21 cellular contexts compared by ENCODE assay signal in the genomic region with DNA sequence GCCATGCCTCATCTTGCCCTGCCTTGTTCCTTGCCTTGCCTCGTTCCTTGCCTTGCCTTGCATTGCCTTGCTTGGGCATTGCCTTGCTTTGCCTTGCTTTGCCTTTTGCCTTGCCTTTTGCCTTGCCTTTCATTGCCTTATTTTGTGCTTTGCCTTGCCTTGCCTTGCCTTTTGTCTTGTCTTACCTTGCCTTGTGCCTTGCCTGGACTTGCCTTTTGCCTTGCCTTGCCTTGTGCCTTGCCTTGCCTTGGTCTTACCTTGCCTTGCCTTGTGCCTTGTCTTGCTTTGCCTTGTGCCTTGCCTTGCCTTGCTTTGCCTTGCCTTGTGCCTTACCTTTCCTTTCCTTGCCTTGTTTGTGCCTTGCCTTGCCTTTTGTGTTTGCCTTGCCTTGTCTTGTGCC.
DNase-seq lines count a peak whose midpoint lies in the region; ATAC-seq, FAIRE-seq and TF ChIP-seq lines count a peak whose summit lies in the region.
"Had no signal": no experiment of that assay in that cellular context is flagged by ENCODE, and none has a peak within 500 bp of the region (broad histone marks: within the 10 kb centered on the region; RNA-seq: fewer than 3 reads in every experiment).

No MANE protein-coding gene starts in this region.

- peak overlapping the region; percentile 97 for H4K8ac ChIP-seq in H9 (replicated peaks; ENCODE audit: insufficient read length, low read depth, low read length)

- H3K79me1 ChIP-seq in H9 (ENCODE audit: insufficient read depth, low read depth, low read length, poor library complexity, severe bottlenecking), result no peaks in the 10 kb centered on the region

- no peaks in the 10 kb centered on the region; the same call in 1 of the 2 replicates for H3K27me3 ChIP-seq in H9 (ENCODE audit: insufficient read depth, low read length)
- no peaks in the 10 kb centered on the region for H3K27me3 ChIP-seq in stomach
- H3K27me3 ChIP-seq in aorta (ENCODE audit: control insufficient read depth in 1 of 2, insufficient read depth in 2 of 2, low read length in 1 of 2), result no peaks in the 10 kb centered on the region

- H2BK20ac ChIP-seq in H9 (ENCODE audit: low read depth, low read length, poor library complexity, severe bottlenecking), result no peak overlapping the region

- H3K4me1 Mint-ChIP-seq in H9, result no peaks in the 10 kb centered on the region
- H3K4me1 Mint-ChIP-seq: CD4-positive, CD25-positive, alpha-beta regulatory T cell had no signal

- H3K9me3 ChIP-seq in H9 (ENCODE audit: control insufficient read depth, low read depth, low read length) (peaks cover 25% of the 10 kb centered on the region), stomach (no peaks in the 10 kb centered on the region), aorta (ENCODE audit: control insufficient read depth, low read length) (peaks cover 57% of the 10 kb centered on the region)
- H3K9me3 ChIP-seq: A549, Caco-2, HAP-1 had no signal

- no peak overlapping the region for H2BK120ac ChIP-seq in H9 (ENCODE audit: low read depth, low read length, poor library complexity, severe bottlenecking)

- H3K4me3 Mint-ChIP-seq in H9, result no peak overlapping the region
- H3K4me3 Mint-ChIP-seq: CD4-positive, CD25-positive, alpha-beta regulatory T cell; CD8-positive, alpha-beta T cell had no signal

- peak; percentile 93 for FAIRE-seq in HTR-8/SVneo (lab: Jason Lieb, UNC)
- FAIRE-seq: A549, G401.6, GM12892, GM19239 had no signal

- intact Hi-C loops in stomach (cut with DNase I; ENCODE audit: low total_unique reads) (no loop called here), aorta (cut with DNase I) (no loop called here)

- TF ChIP-seq CTCF in H9 (conservative IDR thresholded peaks at IDR 0.05) (no peak), epithelial cell of esophagus (IDR thresholded peaks at IDR 0.05; ENCODE audit: insufficient read depth, low read depth, low read length, missing control alignments) (no peak), stomach (IDR thresholded peaks at IDR 0.05) (no peak)

- no peaks in the 10 kb centered on the region for H3K36me3 Mint-ChIP-seq in H9 (ENCODE audit: insufficient read depth in 1 of 3, low read depth in 3 of 3)
- H3K36me3 Mint-ChIP-seq: CD4-positive, CD25-positive, alpha-beta regulatory T cell; CD8-positive, alpha-beta T cell had no signal

- H3K9ac ChIP-seq in H9 (ENCODE audit: extremely low read depth, insufficient read length, low read length), result no peak overlapping the region
- H3K9ac ChIP-seq: GM23248 had no signal

- no peaks in the 10 kb centered on the region for H3K79me2 ChIP-seq in H9 (ENCODE audit: insufficient read depth, low read length)

- no peak overlapping the region for H3K4me2 ChIP-seq in H9 (ENCODE audit: insufficient read depth, insufficient read length, low read length)
- H3K4me2 ChIP-seq: A549 had no signal

- H3K36me3 ChIP-seq in stomach (no peaks in the 10 kb centered on the region), aorta (ENCODE audit: control insufficient read depth in 1 of 2, insufficient read depth in 2 of 2, low read length in 1 of 2) (no peaks in the 10 kb centered on the region)
- H3K36me3 ChIP-seq: HAP-1 had no signal

- TF ChIP-seq EP300 in stomach (IDR thresholded peaks at IDR 0.05), result no peak

- H2BK12ac ChIP-seq in H9 (ENCODE audit: insufficient read length, low read depth, low read length), result no peak overlapping the region

- peak overlapping the region; percentile 7 for H2BK5ac ChIP-seq in H9 (ENCODE audit: insufficient read length, low read length)

- no peaks in the 10 kb centered on the region for H3K27me3 Mint-ChIP-seq in H9 (ENCODE audit: low read depth)
- H3K27me3 Mint-ChIP-seq: CD4-positive, CD25-positive, alpha-beta regulatory T cell had no signal

- peak overlapping the region; percentile 45 for H3K23ac ChIP-seq in H9 (ENCODE audit: insufficient read length, low read depth, low read length)

- H3K27ac ChIP-seq in H9 (ENCODE audit: insufficient read length, low read depth, low read length) (no peak overlapping the region), stomach (no peak overlapping the region), aorta (ENCODE audit: low read depth in 1 of 2, low read length in 2 of 2) (no peak overlapping the region)
- H3K27ac ChIP-seq: A549, C4-2B, GM23248 had no signal

- no peak overlapping the region for H2BK15ac ChIP-seq in H9 (ENCODE audit: low read depth, low read length)

- H4K20me1 ChIP-seq in H9 (ENCODE audit: control insufficient read depth, insufficient read depth, insufficient read length), result peaks cover 4% of the 10 kb centered on the region

- no peak overlapping the region for H3K18ac ChIP-seq in H9 (ENCODE audit: insufficient read length, low read depth, low read length)

- H3K56ac ChIP-seq in H9 (ENCODE audit: insufficient read length, low read depth, low read length), result peak overlapping the region; percentile 29

- no peak overlapping the region for H3K4me3 ChIP-seq in epithelial cell of esophagus (ENCODE audit: low read length)
- no peak overlapping the region for H3K4me3 ChIP-seq in stomach
- no peak overlapping the region for H3K4me3 ChIP-seq in aorta (ENCODE audit: low read length in 2 of 2)
- H3K4me3 ChIP-seq: A549, GM23248, HAP-1 had no signal

- H3K23me2 ChIP-seq in H9 (ENCODE audit: insufficient read length, low read depth, low read length, poor library complexity, severe bottlenecking), result no peaks in the 10 kb centered on the region

- H3K27ac Mint-ChIP-seq in H9, result no peak overlapping the region
- H3K27ac Mint-ChIP-seq: CD4-positive, CD25-positive, alpha-beta regulatory T cell; CD8-positive, alpha-beta T cell had no signal

- no peak overlapping the region for H3T11ph ChIP-seq in H9 (ENCODE audit: low read length)

- no peak overlapping the region for H2AK5ac ChIP-seq in H9 (ENCODE audit: insufficient read length, low read length)

- H3K4me1 ChIP-seq in H9 (ENCODE audit: insufficient read depth, low read length), result no peaks in the 10 kb centered on the region
- H3K4me1 ChIP-seq in stomach, result no peaks in the 10 kb centered on the region
- no peaks in the 10 kb centered on the region for H3K4me1 ChIP-seq in aorta (ENCODE audit: control insufficient read depth in 1 of 2, insufficient read depth in 2 of 2, low read length in 2 of 2)
- H3K4me1 ChIP-seq: A549, Caco-2, HAP-1 had no signal

- no peak overlapping the region for H2AFZ ChIP-seq in H9 (ENCODE audit: low read length)
- H2AFZ ChIP-seq: GM23248 had no signal

- no peak for ATAC-seq in aorta (ENCODE audit: low FRiP score)
- ATAC-seq: A549; CD8-positive, alpha-beta T cell had no signal

- H3K4ac ChIP-seq in H9 (ENCODE audit: low read depth, low read length), result no peak overlapping the region

- TF ChIP-seq POLR2A in stomach (IDR thresholded peaks at IDR 0.05), result no peak

- H4K5ac ChIP-seq in H9 (ENCODE audit: insufficient read length, low read depth, low read length), result peak overlapping the region; percentile 61

- no CpG with 5 or more reads among the region's 1 CpG for WGBS in H9 (ENCODE audit: extremely low coverage, insufficient read length, low lambda C conversion rate)
- WGBS in stomach, 5 donors, result 48 to 77% (median 57%) methylated on average over 1 of the region's 1 CpG
- WGBS in aorta, 2 donors, result 55 to 74% methylated on average over 1 of the region's 1 CpG

- peaks cover 0 to 5% of the 10 kb centered on the region in 2 experiments; a peak in 2 of 5 replicates for H3K9me3 Mint-ChIP-seq in H9
- H3K9me3 Mint-ChIP-seq: CD8-positive, alpha-beta T cell had no signal

- DNase-seq in H9 (no peak), HTR-8/SVneo (ENCODE audit: insufficient read length, low spot score) (no peak), epithelial cell of esophagus (ENCODE audit: low read depth) (peak; percentile 47), stomach (peak; percentile 20), ecto neural progenitor cell (ENCODE audit: low spot score) (no peak), aorta (no peak), AG20443 (ENCODE audit: low spot score) (no peak)
- DNase-seq: 8988T; ACHN; Caco-2; CD4-positive, CD25-positive, alpha-beta regulatory T cell; CD8-positive, alpha-beta T cell; DMS153; DND-41; GM23248 had no signal

- H3K14ac ChIP-seq in H9 (ENCODE audit: insufficient read depth, low read length), result no peak overlapping the region; the same call in 1 of the 2 replicates

- H4K91ac ChIP-seq in H9 (ENCODE audit: insufficient read length, low read depth, low read length), result no peak overlapping the region

Comparison
In these comparisons a context has a peak if more than half of its experiments do, and no peak if none do; other contexts are left out.
1. DNase-seq: peak in epithelial cell of esophagus (single experiment) and stomach (single experiment); none in H9 (single experiment), HTR-8/SVneo (single experiment), ecto neural progenitor cell (single experiment), aorta (0 of 2) and AG20443 (single experiment).